Comparison of ENCODE assay signal across 14 cellular contexts in the genomic region with DNA sequence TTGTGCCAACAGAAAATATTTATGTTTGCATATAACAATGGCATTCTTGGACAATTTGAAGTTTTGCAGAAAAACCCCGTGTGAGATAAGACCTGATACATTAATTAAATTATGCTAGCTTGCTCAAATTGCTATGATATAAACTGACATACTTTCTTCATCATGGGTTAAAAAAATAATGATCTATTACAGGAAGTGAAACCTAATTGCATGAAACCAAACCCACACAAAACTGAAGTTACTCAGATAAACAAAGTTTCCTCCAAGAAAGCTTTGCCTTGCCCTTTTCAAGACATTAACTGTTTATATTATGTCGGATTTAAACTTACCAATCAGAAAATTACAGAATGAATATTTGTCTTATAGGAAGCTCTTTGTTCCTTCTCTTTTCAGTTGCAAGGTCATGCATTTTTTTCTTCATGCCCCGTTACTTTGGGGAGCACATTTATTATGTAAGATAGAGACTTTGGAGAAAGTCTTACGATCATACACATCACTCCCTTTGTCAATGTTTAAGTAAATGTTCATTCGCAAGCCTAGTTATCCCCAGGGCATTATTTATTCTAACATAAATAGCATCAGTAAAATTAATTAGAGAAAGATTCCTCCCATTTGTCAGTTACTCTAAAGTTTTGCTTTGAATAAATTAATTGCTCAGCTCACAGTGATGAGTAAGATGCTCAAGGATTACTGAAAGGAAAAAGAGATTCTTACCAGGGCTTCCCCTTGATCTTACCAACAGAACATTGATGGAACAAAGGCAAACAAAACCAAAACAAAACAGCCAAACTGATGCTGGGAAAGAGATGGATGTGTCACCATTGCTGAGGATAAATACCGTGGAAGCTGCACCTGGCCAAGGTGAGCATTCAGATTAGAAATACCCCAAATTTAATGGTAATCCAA. TPM values are rescaled to one million over a fixed set of nuclear protein-coding genes. Genes with fewer than 3 reads are reported as not detected.
DNase-seq lines count a peak whose midpoint lies in the region; ATAC-seq and TF ChIP-seq lines count a peak whose summit lies in the region.
"Had no signal": no experiment of that assay in that cellular context is flagged by ENCODE, and none has a peak within 500 bp of the region (broad histone marks: within the 10 kb centered on the region; RNA-seq: fewer than 3 reads in every experiment).

No MANE protein-coding gene starts in this region.

- no peaks in the 10 kb centered on the region for H4K20me1 ChIP-seq in MM.1S (ENCODE audit: insufficient read depth, low read length)

- peak overlapping the region; percentile 5 for H3K4me3 Mint-ChIP-seq in natural killer cell treated with Interleukin-12 subunit alpha and Interleukin-12 subunit beta and Interleukin-15 and Interleukin-18, amount 100 ng/mL, for 72 hours
- H3K4me3 Mint-ChIP-seq in natural killer cell: no peak overlapping the region

- peaks cover 0 to 7% of the 10 kb centered on the region in 2 donors for H3K4me1 Mint-ChIP-seq in natural killer cell treated with Interleukin-12 subunit alpha and Interleukin-12 subunit beta and Interleukin-15 and Interleukin-18, amount 100 ng/mL, for 72 hours (ENCODE audit: low read depth in 2 of 2)
- no peaks in the 10 kb centered on the region for H3K4me1 Mint-ChIP-seq in natural killer cell

- WGBS in prostate gland: 64% methylated on average over 6 of the region's 6 CpGs

- no peaks in the 10 kb centered on the region for H3K27me3 ChIP-seq in MM.1S (replicated peaks; ENCODE audit: insufficient read depth, low read length)
- H3K27me3 ChIP-seq in prostate gland (replicated peaks; ENCODE audit: insufficient read depth): no peaks in the 10 kb centered on the region
- H3K27me3 ChIP-seq: right lobe of liver had no signal

- H2AFZ ChIP-seq in MM.1S (ENCODE audit: low read length): no peak overlapping the region

- H3K27ac ChIP-seq in MM.1S (ENCODE audit: low read length): no peak overlapping the region
- H3K27ac ChIP-seq in prostate gland: no peak overlapping the region
- H3K27ac ChIP-seq: C4-2B, right lobe of liver had no signal

- intact Hi-C loops in natural killer cell (cut with micrococcal nuclease): no loop called here
- intact Hi-C loops in prostate gland (cut with DNase I): no loop called here

- no peak for ATAC-seq in natural killer cell treated with Interleukin-12 subunit alpha and Interleukin-12 subunit beta and Interleukin-15 and Interleukin-18, amount 100 ng/mL, for 72 hours
- ATAC-seq in natural killer cell (no peak), HG02763 (IDR thresholded peaks at IDR 0.05; ENCODE audit: unreplicated experiment) (peak; percentile 79)
- ATAC-seq: right lobe of liver had no signal

- no peaks in the 10 kb centered on the region for H3K9me3 Mint-ChIP-seq in natural killer cell treated with Interleukin-12 subunit alpha and Interleukin-12 subunit beta and Interleukin-15 and Interleukin-18, amount 100 ng/mL, for 72 hours
- no peaks in the 10 kb centered on the region for H3K9me3 Mint-ChIP-seq in natural killer cell

- no peak overlapping the region for H3K27ac Mint-ChIP-seq in natural killer cell treated with Interleukin-12 subunit alpha and Interleukin-12 subunit beta and Interleukin-15 and Interleukin-18, amount 100 ng/mL, for 72 hours
- no peak overlapping the region for H3K27ac Mint-ChIP-seq in natural killer cell

- H3K4me1 ChIP-seq in MM.1S (ENCODE audit: low read length): peaks cover 11% of the 10 kb centered on the region
- no peaks in the 10 kb centered on the region for H3K4me1 ChIP-seq in prostate gland (replicated peaks)
- H3K4me1 ChIP-seq: right lobe of liver had no signal

- H3K79me2 ChIP-seq in MM.1S (ENCODE audit: low read length): no peaks in the 10 kb centered on the region

- DNase-seq in natural killer cell treated with Interleukin-12 subunit alpha and Interleukin-12 subunit beta and Interleukin-15 and Interleukin-18, amount 100 ng/mL, for 72 hours (ENCODE audit: low spot score): no peak
- DNase-seq in natural killer cell (no peak), MM.1S (peak; percentile 26), prostate gland (ENCODE audit: low spot score) (no peak), NCI-H748 (lab: John Stamatoyannopoulos, UW; ENCODE audit: unreplicated experiment) (no peak), DMS79 (lab: John Stamatoyannopoulos, UW) (no peak), COR-L47 (lab: John Stamatoyannopoulos, UW) (no peak)
- DNase-seq: activated CD4-positive, alpha-beta T cell treated with anti-CD3 and anti-CD28 coated beads for 48 hours; cerebellar nuclear complex; HCEC 1CT; NCI-H446; right lobe of liver had no signal

- TF ChIP-seq POLR2A in prostate gland (IDR thresholded peaks at IDR 0.05): no peak

- H3K9me3 ChIP-seq in MM.1S (replicated peaks; ENCODE audit: insufficient read depth, low read length): no peaks in the 10 kb centered on the region
- no peaks in the 10 kb centered on the region for H3K9me3 ChIP-seq in prostate gland
- H3K9me3 ChIP-seq: right lobe of liver had no signal

- H3K36me3 ChIP-seq in MM.1S (replicated peaks; ENCODE audit: insufficient read depth, low read length) (no peaks in the 10 kb centered on the region), prostate gland (no peaks in the 10 kb centered on the region)
- H3K36me3 ChIP-seq: right lobe of liver had no signal

- peaks cover 5% of the 10 kb centered on the region for H3K36me3 Mint-ChIP-seq in natural killer cell treated with Interleukin-12 subunit alpha and Interleukin-12 subunit beta and Interleukin-15 and Interleukin-18, amount 100 ng/mL, for 72 hours
- H3K36me3 Mint-ChIP-seq in natural killer cell: no peaks in the 10 kb centered on the region

- no peaks in the 10 kb centered on the region for H3F3A ChIP-seq in MM.1S (ENCODE audit: insufficient read depth, low read length)

- peaks cover 17 to 21% of the 10 kb centered on the region in 2 donors for H3K27me3 Mint-ChIP-seq in natural killer cell treated with Interleukin-12 subunit alpha and Interleukin-12 subunit beta and Interleukin-15 and Interleukin-18, amount 100 ng/mL, for 72 hours
- peaks cover 19 to 20% of the 10 kb centered on the region in 2 donors for H3K27me3 Mint-ChIP-seq in natural killer cell (ENCODE audit: low read depth in 2 of 2)

- TF ChIP-seq CTCF in natural killer cell (IDR thresholded peaks at IDR 0.05) (no peak), MM.1S (IDR thresholded peaks at IDR 0.05; ENCODE audit: low read length) (no peak), prostate gland (IDR thresholded peaks at IDR 0.05) (no peak)

- H3K9me2 ChIP-seq in MM.1S (replicated peaks; ENCODE audit: insufficient read depth, low read length): no peaks in the 10 kb centered on the region

- 0 out of 2 replicates have a peak overlapping the region, but pooled peaks have one; percentile 14 for H3K4me2 ChIP-seq in MM.1S (ENCODE audit: low read depth, low read length)

- no peak overlapping the region for H3K4me3 ChIP-seq in MM.1S (ENCODE audit: low read length)
- no peak overlapping the region for H3K4me3 ChIP-seq in prostate gland
- H3K4me3 ChIP-seq: right lobe of liver had no signal

- no peak overlapping the region for H3K9ac ChIP-seq in MM.1S (ENCODE audit: low read length)

RNA-seq across cellular contexts. Expression of a gene that starts 14.7 kb away (rescaled TPM):
- total RNA-seq in natural killer cell treated with Interleukin-12 subunit alpha and Interleukin-12 subunit beta and Interleukin-15 and Interleukin-18, amount 100 ng/mL, for 72 hours: not detected
- total RNA-seq in natural killer cell (not detected), prostate gland (not detected)
- total RNA-seq: right lobe of liver had no signal
